ENCODE assay signal across 9 cellular contexts in genomic region chr15:45790325-45790943, GRCh38.
DNase-seq lines count a peak whose midpoint lies in the region; ATAC-seq, FAIRE-seq and TF ChIP-seq lines count a peak whose summit lies in the region.
"Had no signal": no experiment of that assay in that cellular context is flagged by ENCODE, and none has a peak within 500 bp of the region (broad histone marks: within the 10 kb centered on the region; RNA-seq: fewer than 3 reads in every experiment).

No MANE protein-coding gene starts in this region.

- TF ChIP-seq CTCF in AG04450 (IDR thresholded peaks at IDR 0.05; ENCODE audit: low read depth, low read length) = peak; percentile 59
- TF ChIP-seq CTCF in right atrium auricular region (IDR thresholded peaks at IDR 0.05) = peak; percentile 45 to 70
- TF ChIP-seq CTCF in tibial artery (IDR thresholded peaks at IDR 0.05) = peak; percentile 27 to 30

- H3K4me3 ChIP-seq in AG04450 (ENCODE audit: low read depth, low read length) = no peak overlapping the region
- H3K4me3 ChIP-seq in right atrium auricular region = no peak overlapping the region
- H3K4me3 ChIP-seq in tibial artery = no peak overlapping the region

- TF ChIP-seq POLR2A in GM12891 (IDR thresholded peaks at IDR 0.05; ENCODE audit: low read depth, low read length) = no peak

- H3K36me3 ChIP-seq in right atrium auricular region (no peaks in the 10 kb centered on the region), tibial artery (no peaks in the 10 kb centered on the region)

- POLR2A ChIA-PET in AG04450 (lab: Yijun Ruan, JAX) = no interaction called here

- peaks cover 2% of the 10 kb centered on the region for H3K4me1 Mint-ChIP-seq in T-helper 17 cell
- H3K4me1 Mint-ChIP-seq: central memory CD8-positive, alpha-beta T cell had no signal

- CTCF ChIA-PET in AG04450 (lab: Charles Lee) = interaction anchor here (0.7 to 4.1 kb wide), 8 partner anchors 10 to 88 kb away, joined by 3 to 50 read pairs (median 6); no protein-coding TSS in a partner anchor

- no peak overlapping the region for H3K4me3 Mint-ChIP-seq in T-helper 17 cell
- H3K4me3 Mint-ChIP-seq: central memory CD8-positive, alpha-beta T cell had no signal

- peak overlapping the region; percentile 24 for H3K27ac Mint-ChIP-seq in T-helper 17 cell

- peaks cover 2% of the 10 kb centered on the region for H3K36me3 Mint-ChIP-seq in T-helper 17 cell (ENCODE audit: low read depth)

- H3K4me1 ChIP-seq in right atrium auricular region = no peaks in the 10 kb centered on the region
- H3K4me1 ChIP-seq in tibial artery = no peaks in the 10 kb centered on the region

- peaks cover 71% of the 10 kb centered on the region for H3K27me3 Mint-ChIP-seq in T-helper 17 cell

- no peak for ATAC-seq in T-helper 17 cell

- H3K27ac ChIP-seq in AG04450 (ENCODE audit: low read depth, low read length) (no peak overlapping the region), right atrium auricular region (no peak overlapping the region), tibial artery (no peak overlapping the region)

- no peaks in the 10 kb centered on the region for H3K27me3 ChIP-seq in AG04450 (ENCODE audit: control insufficient read depth, insufficient read depth, low read length)
- H3K27me3 ChIP-seq in right atrium auricular region = no peaks in the 10 kb centered on the region
- H3K27me3 ChIP-seq in tibial artery = peaks cover 0 to 12% of the 10 kb centered on the region in 2 donors

- no peak for FAIRE-seq in GM12891 (lab: Jason Lieb, UNC)

- H3K9me3 ChIP-seq in AG04450 (ENCODE audit: control insufficient read depth, insufficient read depth, low read length) (no peaks in the 10 kb centered on the region), T-helper 17 cell (ENCODE audit: control insufficient read depth, low read length, poor library complexity, severe bottlenecking) (no peaks in the 10 kb centered on the region), right atrium auricular region (no peaks in the 10 kb centered on the region), tibial artery (no peaks in the 10 kb centered on the region)

- intact Hi-C loops in tibial artery (cut with DNase I; ENCODE audit: low total_unique reads) = no loop called here

- DNase-seq in AG04450 (ENCODE audit: low read depth, low spot score) (no peak), GM12891 (ENCODE audit: insufficient read length, low spot score) (peak; percentile 10), Kasumi-1 (lab: John Stamatoyannopoulos, UW) (peak; percentile 8 to 40), T-helper 17 cell (no peak), right atrium auricular region (ENCODE audit: low spot score) (no peak), tibial artery (no peak), activated gamma-delta T cell (lab: John Stamatoyannopoulos, UW) (no peak)
- no peak for DNase-seq in activated CD8-positive, alpha-beta memory T cell treated with anti-CD3 and anti-CD28 coated beads for 24 hours

TF ChIP-seq in GM12891, 5 proteins besides CTCF, POLR2A, EP300 and RAD21:
- TF ChIP-seq SPI1 (IDR thresholded peaks at IDR 0.05; ENCODE audit: low read depth, low read length) (no peak), POU2F2 (IDR thresholded peaks at IDR 0.05; ENCODE audit: low read depth, low read length) (no peak), PAX5 (IDR thresholded peaks at IDR 0.05; ENCODE audit: insufficient read depth, low read length, severe bottlenecking) (no peak), POLR2AphosphoS5 (IDR thresholded peaks at IDR 0.05; ENCODE audit: low read depth, low read length) (no peak), TAF1 (IDR thresholded peaks at IDR 0.05; ENCODE audit: low read depth, low read length) (no peak)

Comparison
In these comparisons a context has a peak if more than half of its experiments do, and no peak if none do; other contexts are left out.
1. DNase-seq: peak in GM12891 (single experiment) and Kasumi-1 (2 of 2); none in AG04450 (single experiment), T-helper 17 cell (0 of 3), right atrium auricular region (single experiment), tibial artery (0 of 2), activated gamma-delta T cell (single experiment) and activated CD8-positive, alpha-beta memory T cell treated with anti-CD3 and anti-CD28 coated beads for 24 hours (single experiment).
2. Peak in every context shown above with its lines, with median percentiles within 50 percentile points of each other: CTCF ChIP-seq.